Comparison of ENCODE assay signal across 21 cellular contexts in genomic region chr13:100604909-100605308, GRCh38. TPM values are rescaled to one million over a fixed set of nuclear protein-coding genes. Genes with fewer than 3 reads are reported as not detected.
DNase-seq lines count a peak whose midpoint lies in the region; ATAC-seq, FAIRE-seq and TF ChIP-seq lines count a peak whose summit lies in the region.
"Had no signal": no experiment of that assay in that cellular context is flagged by ENCODE, and none has a peak within 500 bp of the region (broad histone marks: within the 10 kb centered on the region; RNA-seq: fewer than 3 reads in every experiment).

No MANE protein-coding gene starts in this region.

- TF ChIP-seq CTCF in K562 (IDR thresholded peaks at IDR 0.05 in 2 of 3, conservative IDR thresholded peaks at IDR 0.05 in 1 of 3; ENCODE audit: insufficient read depth in 2 of 3, low read depth in 1 of 3, low read length in 3 of 3) (no peak), nephron (IDR thresholded peaks at IDR 0.05; ENCODE audit: unreplicated experiment in 3 of 3) (no peak)

- H3K27me3 Mint-ChIP-seq in dendritic cell treated with granulocyte-macrophage colony-stimulating factor and Interleukin-4, amounts not matched to agents 40 ng/mL and 50 ng/mL, for 4 days: no peaks in the 10 kb centered on the region
- peaks cover 5% of the 10 kb centered on the region for H3K27me3 Mint-ChIP-seq in nephron (ENCODE audit: low read depth)
- H3K27me3 Mint-ChIP-seq in effector memory CD8-positive, alpha-beta T cell: no peaks in the 10 kb centered on the region
- H3K27me3 Mint-ChIP-seq: CD4-positive, alpha-beta memory T cell had no signal

- H3K4me1 ChIP-seq in K562 (replicated peaks in 1 of 2; ENCODE audit: control insufficient read depth in 2 of 2, insufficient read depth in 2 of 2, low read length in 2 of 2): peaks cover 17 to 44% of the 10 kb centered on the region in 2 experiments

- ATAC-seq in K562: no peak
- no peak for ATAC-seq in effector memory CD8-positive, alpha-beta T cell (replicated peaks)
- ATAC-seq: GM23338, HCT116 had no signal

- TF ChIP-seq EP300 in K562 (IDR thresholded peaks at IDR 0.05; ENCODE audit: low read length): no peak

- H3K9me1 ChIP-seq in K562 (ENCODE audit: control insufficient read depth, insufficient read depth, low read length): no peaks in the 10 kb centered on the region

- intact Hi-C loops in K562 (cut with micrococcal nuclease): no loop called here
- intact Hi-C loops in dendritic cell treated with granulocyte-macrophage colony-stimulating factor and Interleukin-4, amounts not matched to agents 40 ng/mL and 50 ng/mL, for 4 days (cut with micrococcal nuclease): loop anchor here (2.0 kb wide), 1 partner anchor 16 kb away; the partner anchor contains the start of gene GGACT

- H3K4me3 Mint-ChIP-seq in dendritic cell treated with granulocyte-macrophage colony-stimulating factor and Interleukin-4, amounts not matched to agents 40 ng/mL and 50 ng/mL, for 4 days: no peak overlapping the region
- H3K4me3 Mint-ChIP-seq in nephron: no peak overlapping the region
- no peak overlapping the region for H3K4me3 Mint-ChIP-seq in effector memory CD8-positive, alpha-beta T cell
- H3K4me3 Mint-ChIP-seq: CD4-positive, alpha-beta memory T cell; GM23338; HFFc6 had no signal

- H3K9me3 ChIP-seq in K562 (replicated peaks; ENCODE audit: control insufficient read depth, insufficient read depth, low read depth, low read length): no peaks in the 10 kb centered on the region
- H3K9me3 ChIP-seq: BLaER1 had no signal

- H4K20me1 ChIP-seq in K562 (replicated peaks; ENCODE audit: control insufficient read depth, insufficient read depth, low read length): no peaks in the 10 kb centered on the region
- H4K20me1 ChIP-seq: BLaER1 had no signal

- H3K9ac ChIP-seq in K562 (ENCODE audit: insufficient read depth in 1 of 2, low read depth in 2 of 2, low read length in 2 of 2): no peak overlapping the region
- H3K9ac ChIP-seq: BLaER1 had no signal

- POLR2A ChIA-PET in K562 (lab: Yijun Ruan, JAX): no interaction called here

- peaks cover 42% of the 10 kb centered on the region for H3K36me3 Mint-ChIP-seq in dendritic cell treated with granulocyte-macrophage colony-stimulating factor and Interleukin-4, amounts not matched to agents 40 ng/mL and 50 ng/mL, for 4 days (ENCODE audit: low read depth)
- peaks cover 47% of the 10 kb centered on the region for H3K36me3 Mint-ChIP-seq in nephron (ENCODE audit: low read depth)
- peaks cover 20% of the 10 kb centered on the region for H3K36me3 Mint-ChIP-seq in effector memory CD8-positive, alpha-beta T cell (ENCODE audit: insufficient read depth)

- no peak for TF ChIP-seq RAD21 in K562 (CRISPR knock-in tag; conservative IDR thresholded peaks at IDR 0.05 in 1 of 2, IDR thresholded peaks at IDR 0.05 in 1 of 2)

- peaks cover 58% of the 10 kb centered on the region for H3K4me1 Mint-ChIP-seq in dendritic cell treated with granulocyte-macrophage colony-stimulating factor and Interleukin-4, amounts not matched to agents 40 ng/mL and 50 ng/mL, for 4 days (ENCODE audit: low read depth)
- peaks cover 45% of the 10 kb centered on the region for H3K4me1 Mint-ChIP-seq in nephron
- H3K4me1 Mint-ChIP-seq in effector memory CD8-positive, alpha-beta T cell (ENCODE audit: low read depth in 2 of 2): peaks cover 7 to 12% of the 10 kb centered on the region in 2 donors
- H3K4me1 Mint-ChIP-seq: GM23338 had no signal

- in situ Hi-C loops in K562 (cut with MboI): loop anchor here (25.0 kb wide), 1 partner anchor 2007 kb away; no protein-coding TSS in a partner anchor

- H3K36me3 ChIP-seq in K562 (ENCODE audit: control insufficient read depth, insufficient read depth, low read length): no peaks in the 10 kb centered on the region

- no peak for FAIRE-seq in K562 (lab: Jason Lieb, UNC)
- FAIRE-seq: GM12892, GM18507, HTR-8/SVneo had no signal

- H3K27me3 ChIP-seq in K562 (ENCODE audit: control insufficient read depth in 2 of 2, insufficient read depth in 2 of 2, low read length in 2 of 2): no peaks in the 10 kb centered on the region
- H3K27me3 ChIP-seq: BLaER1 had no signal

- H3K27ac ChIP-seq in K562 (ENCODE audit: extremely low read depth, low read depth, low read length): no peak overlapping the region
- H3K27ac ChIP-seq in substantia nigra (ENCODE audit: low read depth, low read length, poor library complexity, severe bottlenecking): peak overlapping the region; percentile 44
- H3K27ac ChIP-seq: BLaER1 had no signal

- no peaks in the 10 kb centered on the region for H3K79me2 ChIP-seq in K562 (ENCODE audit: control insufficient read depth, insufficient read depth, low read length)

- H3K4me3 ChIP-seq in K562: no peak overlapping the region
- H3K4me3 ChIP-seq: BLaER1, GM23338 had no signal

- WGBS in K562 (ENCODE audit: insufficient coverage, low coverage, missing lambda C conversion rate): 5% methylated on average over 5 of the region's 5 CpGs

- peak overlapping the region; percentile 72 for H2AFZ ChIP-seq in K562 (ENCODE audit: low read depth, low read length)
- H2AFZ ChIP-seq: GM23338 had no signal

- H3K27ac Mint-ChIP-seq in dendritic cell treated with granulocyte-macrophage colony-stimulating factor and Interleukin-4, amounts not matched to agents 40 ng/mL and 50 ng/mL, for 4 days: peak overlapping the region; percentile 69
- H3K27ac Mint-ChIP-seq in nephron: peak overlapping the region; percentile 23 to 96 (median 60)
- no peak overlapping the region for H3K27ac Mint-ChIP-seq in effector memory CD8-positive, alpha-beta T cell
- H3K27ac Mint-ChIP-seq: GM23338, HFFc6 had no signal

- CTCF ChIA-PET in K562 (lab: Yijun Ruan, JAX; ENCODE audit: low intra/inter-chr PET ratio): no interaction called here

- H3K4me2 ChIP-seq in K562 (ENCODE audit: insufficient read depth, low read length): no peak overlapping the region; the same call in 1 of the 2 replicates
- H3K4me2 ChIP-seq: BLaER1, GM23338 had no signal

- DNase-seq in K562 (ENCODE audit: extremely low read depth in 1 of 4, low spot score in 3 of 4) (no peak), substantia nigra (lab: John Stamatoyannopoulos, UW) (no peak), H4 (ENCODE audit: low spot score) (no peak), anterior cingulate cortex (lab: John Stamatoyannopoulos, UW) (no peak)
- no peak for DNase-seq in effector memory CD8-positive, alpha-beta T cell
- DNase-seq: 8988T; CD4-positive, alpha-beta memory T cell; DMS153; DMS79; GDM1; H7; HFFc6 had no signal

- H3K9me3 Mint-ChIP-seq in dendritic cell treated with granulocyte-macrophage colony-stimulating factor and Interleukin-4, amounts not matched to agents 40 ng/mL and 50 ng/mL, for 4 days: no peaks in the 10 kb centered on the region
- H3K9me3 Mint-ChIP-seq in nephron: no peaks in the 10 kb centered on the region
- no peaks in the 10 kb centered on the region for H3K9me3 Mint-ChIP-seq in effector memory CD8-positive, alpha-beta T cell
- H3K9me3 Mint-ChIP-seq: CD14-positive monocyte; CD4-positive, alpha-beta memory T cell; GM23338; HFFc6 had no signal

- TF ChIP-seq POLR2A in K562 (conservative IDR thresholded peaks at IDR 0.05): no peak

- no TSS peak for BruUV-seq in K562 (replicated peaks; lab: Mats Ljungman, UMichigan)

TF ChIP-seq in K562, 482 proteins besides CTCF, POLR2A, EP300 and RAD21 (continues in another document):
- TF ChIP-seq FOS (IDR thresholded peaks at IDR 0.05; ENCODE audit: extremely low read depth, insufficient read length) (no peak), ZNF316 (IDR thresholded peaks at IDR 0.05) (no peak), GMEB1 (CRISPR knock-in tag; IDR thresholded peaks at IDR 0.05) (no peak), NCOR1 (IDR thresholded peaks at IDR 0.05) (no peak), HOXB6 (CRISPR knock-in tag; IDR thresholded peaks at IDR 0.05; ENCODE audit: borderline replicate concordance) (no peak)

RNA-seq across cellular contexts. Expression of gene GGACT, which starts 16.3 kb away (rescaled TPM):
- total RNA-seq in K562 (2011; cell fraction: chromatin; rRNA removed; ENCODE audit: low replicate concordance): 0.81 and 1.0 TPM in 2 replicates
- 0.17 and 0.66 TPM in 2 replicates for total RNA-seq in K562 (2011; cell fraction: nucleolus; rRNA removed)
- 0.29 and 0.69 TPM in 2 replicates for total RNA-seq in K562 (2011; cell fraction: nucleoplasm; rRNA removed)
- total RNA-seq in K562 (2014; rRNA removed) (1.7 and 2.9 TPM in 2 replicates), K562 (2014; rRNA removed; fragmentation: Illumina TruSeq; extraction: Trizol) (1.7 and 3.5 TPM in 2 replicates), K562 (2015; rRNA removed; fragmentation: Illumina TruSeq; extraction: Trizol) (0.98 and 1.1 TPM in 2 replicates), K562 (2021) (1.6 and 2.8 TPM in 2 replicates)
- polyA plus RNA-seq in K562 (2011; rRNA removed) (1.1 and 1.5 TPM in 2 replicates), K562 (2014; fragmentation: Illumina TruSeq; extraction: Trizol) (1.7 and 2.1 TPM in 2 replicates), K562 (2014; fragmentation: Nextera tagmentation; extraction: Ambion mirVana) (under 1 TPM; 0.20 to 0.38 TPM), K562 (2014; rRNA removed) (1.6 and 3.2 TPM in 2 replicates)
- polyA plus RNA-seq in K562 (2011; cell fraction: cytosol; rRNA removed): 1.3 and 1.4 TPM in 2 replicates
- 1.1 and 1.3 TPM in 2 replicates for polyA plus RNA-seq in K562 (2011; cell fraction: nucleus; rRNA removed)
- polyA plus RNA-seq in K562 (2012): 2.0 and 2.7 TPM in 2 replicates
- 0.69 and 1.1 TPM in 2 replicates for polyA minus RNA-seq in K562 (2011; rRNA and poly(A)+ RNA removed)
- 0.86 and 1.8 TPM in 2 replicates for polyA minus RNA-seq in K562 (2011; cell fraction: cytosol; rRNA and poly(A)+ RNA removed)
- 0.67 TPM in 2 replicates for polyA minus RNA-seq in K562 (2011; cell fraction: nucleus; rRNA and poly(A)+ RNA removed)
- total RNA-seq in H4 (2014; rRNA removed; shearing (Covaris generic)): 0.92 and 4.7 TPM in 2 replicates

Comparison
In these comparisons a context has a peak if more than half of its experiments do, and no peak if none do; other contexts are left out.
1. H3K27ac Mint-ChIP-seq: peak in dendritic cell treated with granulocyte-macrophage colony-stimulating factor and Interleukin-4, amounts not matched to agents 40 ng/mL and 50 ng/mL, for 4 days (single experiment) and nephron (3 of 3); none in effector memory CD8-positive, alpha-beta T cell (0 of 2).